Comparison of ENCODE assay signal across 9 cellular contexts in genomic region chr11:65315204-65315865, GRCh38. TPM values are rescaled to one million over a fixed set of nuclear protein-coding genes. Genes with fewer than 3 reads are reported as not detected.
DNase-seq lines count a peak whose midpoint lies in the region; ATAC-seq and TF ChIP-seq lines count a peak whose summit lies in the region.
"Had no signal": no experiment of that assay in that cellular context is flagged by ENCODE, and none has a peak within 500 bp of the region (broad histone marks: within the 10 kb centered on the region; RNA-seq: fewer than 3 reads in every experiment).

No MANE protein-coding gene starts in this region.

- H3K27me3 Mint-ChIP-seq in activated CD4-positive, alpha-beta memory T cell treated with anti-CD3 and anti-CD28 coated beads for 36 hours, result peaks cover 10% of the 10 kb centered on the region

- H3K27ac ChIP-seq in right lobe of liver, result peak overlapping the region; percentile 74 to 76 (median 75)

- ATAC-seq in HG02885 (IDR thresholded peaks at IDR 0.05; ENCODE audit: poor library complexity, unreplicated experiment) (peak; percentile 61), right lobe of liver (peak; percentile 60 to 67 (median 62)), HG03108 (IDR thresholded peaks at IDR 0.05; ENCODE audit: unreplicated experiment) (no peak)

- no peaks in the 10 kb centered on the region for H3K9me3 Mint-ChIP-seq in activated CD4-positive, alpha-beta memory T cell treated with anti-CD3 and anti-CD28 coated beads for 36 hours

- POLR2A ChIA-PET in activated CD4-positive, alpha-beta memory T cell treated with anti-CD3 and anti-CD28 coated beads for 36 hours (lab: Charles Lee), result interaction anchor here (0.9 to 2.8 kb wide), 5 partner anchors 13 to 101 kb away, joined by 3 to 19 read pairs (median 3); partner anchors contain the start of genes DPF2 and POLA2

- no peaks in the 10 kb centered on the region for H3K36me3 ChIP-seq in right lobe of liver

- WGBS in right lobe of liver (ENCODE audit: insufficient coverage, low coverage, low lambda C conversion rate, missing lambda C conversion rate), result 0% methylated on average over 1 of the region's 59 CpGs

- TF ChIP-seq POLR2A in right lobe of liver (IDR thresholded peaks at IDR 0.05), result no peak

- H3K27ac Mint-ChIP-seq in activated CD4-positive, alpha-beta memory T cell treated with anti-CD3 and anti-CD28 coated beads for 36 hours, result no peak overlapping the region

- no peaks in the 10 kb centered on the region for H3K9me3 ChIP-seq in right lobe of liver

- H3K4me1 ChIP-seq in right lobe of liver, result peaks cover 0 to 10% (median 0%) of the 10 kb centered on the region in 4 donors

- peaks cover 10% of the 10 kb centered on the region for H3K4me1 Mint-ChIP-seq in activated CD4-positive, alpha-beta memory T cell treated with anti-CD3 and anti-CD28 coated beads for 36 hours (ENCODE audit: low read depth)

- peak overlapping the region; percentile 46 to 84 (median 84) for H3K4me3 ChIP-seq in right lobe of liver

- TF ChIP-seq CTCF in right lobe of liver (IDR thresholded peaks at IDR 0.05), result peak; percentile 92 to 97 (median 96)

- CTCF ChIA-PET in activated CD4-positive, alpha-beta memory T cell treated with anti-CD3 and anti-CD28 coated beads for 36 hours (lab: Charles Lee), result interaction anchor here (0.7 to 8.5 kb wide), 39 partner anchors 10 to 506 kb away, joined by 3 to 184 read pairs (median 4); partner anchors contain the start of genes CAPN1, DPF2, FAU and MEN1

- intact Hi-C loops in activated CD4-positive, alpha-beta memory T cell treated with anti-CD3 and anti-CD28 coated beads for 36 hours (cut with micrococcal nuclease), result loop anchor here (1.0 to 2.0 kb wide), 3 partner anchors 15 to 90 kb away; no protein-coding TSS in a partner anchor
- intact Hi-C loops in right lobe of liver (cut with DNase I), result loop anchor here (5.0 kb wide), 1 partner anchor 43 kb away; no protein-coding TSS in a partner anchor

- DNase-seq in DMS53 treated with DMSO at 0.1 percent for 48 hours (lab: John Stamatoyannopoulos, UW; ENCODE audit: unreplicated experiment) (peak; percentile 55), NCI-H526 (lab: John Stamatoyannopoulos, UW) (peak; percentile 47 to 92), dermis blood vessel endothelial cell (peak; percentile 86), right lobe of liver (peak; percentile 83 to 87 (median 84))
- peak; percentile 83 for DNase-seq in activated CD4-positive, alpha-beta memory T cell treated with anti-CD3 and anti-CD28 coated beads for 36 hours
- DNase-seq in stimulated activated CD4-positive, alpha-beta T cell treated with anti-CD3 and anti-CD28 coated beads, Interleukin-4, amount 100 ng/mL, for 48 hours (ENCODE audit: low read depth in 2 of 2), result peak; percentile 74 to 81

- peak overlapping the region; percentile 69 for H3K4me3 Mint-ChIP-seq in activated CD4-positive, alpha-beta memory T cell treated with anti-CD3 and anti-CD28 coated beads for 36 hours

- no peaks in the 10 kb centered on the region for H3K27me3 ChIP-seq in right lobe of liver

- no peaks in the 10 kb centered on the region for H3K36me3 Mint-ChIP-seq in activated CD4-positive, alpha-beta memory T cell treated with anti-CD3 and anti-CD28 coated beads for 36 hours

RNA-seq across cellular contexts. Expression of gene CDC42EP2, which starts 0.7 kb away (rescaled TPM):
- total RNA-seq in activated CD4-positive, alpha-beta memory T cell treated with anti-CD3 and anti-CD28 coated beads for 36 hours, result under 1 TPM in 1 of 2 experiments, not detected in 1; 0.26 TPM
- total RNA-seq in dermis blood vessel endothelial cell (11.4 and 12.3 TPM in 2 replicates), right lobe of liver (1 to 10 TPM in 4 of 6 experiments, under 1 TPM in 2; 0.55 to 3.4 (median 2.3) TPM)

RNA-seq across cellular contexts. Expression of gene DPF2, which starts 18.3 kb away (rescaled TPM):
- 10 to 100 TPM; 68.7 to 71.6 TPM for total RNA-seq in activated CD4-positive, alpha-beta memory T cell treated with anti-CD3 and anti-CD28 coated beads for 36 hours
- total RNA-seq in dermis blood vessel endothelial cell, result 32.7 and 60.4 TPM in 2 replicates
- 10 to 100 TPM; 11.1 to 21.7 (median 19.4) TPM for total RNA-seq in right lobe of liver

RNA-seq across cellular contexts. Expression of gene TIGD3, which starts 39.2 kb away (rescaled TPM):
- under 1 TPM; 0.73 to 1.00 TPM for total RNA-seq in activated CD4-positive, alpha-beta memory T cell treated with anti-CD3 and anti-CD28 coated beads for 36 hours
- 0.17 and 0.23 TPM in 2 replicates for total RNA-seq in dermis blood vessel endothelial cell
- under 1 TPM in 3 of 6 experiments, not detected in 3; 0.10 to 0.28 (median 0.20) TPM for total RNA-seq in right lobe of liver
- total RNA-seq: renal cortical epithelial cell had no signal

RNA-seq across cellular contexts. Expression of gene POLA2, which starts 53.6 kb away (rescaled TPM):
- 10 to 100 TPM; 62.9 to 66.9 TPM for total RNA-seq in activated CD4-positive, alpha-beta memory T cell treated with anti-CD3 and anti-CD28 coated beads for 36 hours
- 8.2 and 12.1 TPM in 2 replicates for total RNA-seq in dermis blood vessel endothelial cell
- 1 to 10 TPM; 1.8 to 8.4 (median 3.5) TPM for total RNA-seq in right lobe of liver
